29 cellular contexts compared by ENCODE assay signal in the genomic region with DNA sequence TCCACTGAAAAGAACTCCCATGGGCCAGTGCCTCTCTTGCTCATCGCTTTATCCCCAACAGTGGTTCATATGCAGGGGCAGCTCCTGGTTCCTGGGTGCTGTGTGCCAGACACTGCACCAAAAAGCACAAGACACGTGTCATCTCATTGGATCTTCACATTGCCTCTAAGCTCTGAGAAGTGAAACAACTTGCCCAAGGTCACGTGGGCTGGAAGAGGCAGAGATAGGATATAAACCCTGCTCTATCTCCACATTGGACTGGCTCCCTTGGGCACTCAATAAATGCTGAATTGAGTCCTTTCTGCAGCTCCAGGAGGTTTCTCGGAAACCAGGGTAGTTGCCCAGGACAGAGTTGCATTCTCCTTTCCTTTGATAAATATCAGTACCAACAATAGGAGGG.
"Had no signal": no experiment of that assay in that cellular context is flagged by ENCODE, and none has a peak within 500 bp of the region (broad histone marks: within the 10 kb centered on the region; RNA-seq: fewer than 3 reads in every experiment).

No MANE protein-coding gene starts in this region.

- DNase-seq: activated CD4-positive, alpha-beta T cell treated with anti-CD3 and anti-CD28 coated beads, Interleukin-2, amount 10 ng/mL, durations not matched to agents 24 days and 14 days; activated CD4-positive, alpha-beta T cell treated with anti-CD3 and anti-CD28 coated beads, Interleukin-2, amount 50 U/mL, for 4 hours; activated CD8-positive, alpha-beta T cell treated with anti-CD3 and anti-CD28 coated beads for 36 hours; activated naive CD4-positive, alpha-beta T cell; activated naive CD4-positive, alpha-beta T cell treated with anti-CD3 and anti-CD28 coated beads, Interleukin-2, amount 50 U/mL, for 16 hours; activated naive CD8-positive, alpha-beta T cell treated with anti-CD3 and anti-CD28 coated beads for 36 hours; activated T-cell treated with anti-CD3 and anti-CD28 coated beads for 4 hours; activated T-cell treated with anti-CD3 and anti-CD28 coated beads, Interleukin-2, amount 50 U/mL, for 4 hours; amniotic stem cell; aorta; brain microvascular endothelial cell; NCI-H1048; NCI-H1105 treated with DMSO at 0.1 percent for 48 hours; NCI-H1436; NCI-H1694; NCI-H1930; NCI-H2081 treated with DMSO at 0.1 percent for 48 hours; NCI-H226; NCI-H446 treated with DMSO at 0.1 percent for 48 hours; NCI-H524; NCI-H748 treated with DMSO at 0.1 percent for 48 hours; NK-92 treated with Interleukin-12 subunit alpha and Interleukin-12 subunit beta, amount 100 ng/mL, for 24 hours; RPMI8226; SIG-M5; T1000 had no signal

- H3K36me3 ChIP-seq: brain microvascular endothelial cell, cardiac muscle cell had no signal

- H3K4me3 ChIP-seq: cardiac muscle cell had no signal

- ATAC-seq: activated CD8-positive, alpha-beta T cell treated with anti-CD3 and anti-CD28 coated beads for 36 hours; activated T-cell treated with anti-CD3 and anti-CD28 coated beads, Interleukin-2, amount 50 U/mL, for 4 hours; Panc1; Right ventricle myocardium inferior had no signal

- H3K27me3 ChIP-seq: brain microvascular endothelial cell had no signal

- FAIRE-seq: TTC549 had no signal

- H3K27ac ChIP-seq: brain microvascular endothelial cell, cardiac muscle cell had no signal
